18 cellular contexts compared by ENCODE assay signal in the genomic region with DNA sequence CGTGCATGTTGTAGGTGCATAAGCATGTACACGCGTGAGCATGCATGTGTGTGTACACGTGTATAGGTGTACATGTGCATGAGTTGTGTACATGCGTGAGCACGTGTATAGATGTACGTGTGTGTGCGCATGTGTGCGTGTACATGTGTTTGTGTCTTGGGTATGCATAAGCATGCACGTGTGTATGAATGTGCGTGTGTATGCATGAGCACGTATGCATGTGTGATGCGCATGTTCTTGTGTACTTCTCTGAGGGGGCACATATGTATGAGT. TPM values are rescaled to one million over a fixed set of nuclear protein-coding genes. Genes with fewer than 3 reads are reported as not detected.
DNase-seq lines count a peak whose midpoint lies in the region; ATAC-seq, FAIRE-seq and TF ChIP-seq lines count a peak whose summit lies in the region.
"Had no signal": no experiment of that assay in that cellular context is flagged by ENCODE, and none has a peak within 500 bp of the region (broad histone marks: within the 10 kb centered on the region; RNA-seq: fewer than 3 reads in every experiment).

No MANE protein-coding gene starts in this region.

- WGBS in heart left ventricle, 4 donors: 95 to 96% (median 95%) methylated on average over 13 of the region's 13 CpGs
- whole genome bisulfite sequencing in GM12878 (ENCODE audit: insufficient coverage, insufficient replicate concordance, low lambda C conversion rate, missing lambda C conversion rate): 78% methylated on average over 13 of the region's 13 CpGs
- WGBS in spleen, 5 donors: 96 to 97% (median 96%) methylated on average over 13 of the region's 13 CpGs

- POLR2A ChIA-PET in GM12878 (lab: Charles Lee): no interaction called here
- POLR2A ChIA-PET in activated CD4-positive, alpha-beta T cell treated with anti-CD3 and anti-CD28 coated beads, Interleukin-2, amount 10 ng/mL, durations not matched to agents 7 days and 5 days (lab: Charles Lee): no interaction called here

- H3K27me3 ChIP-seq in heart left ventricle: peaks cover 0 to 15% (median 0%) of the 10 kb centered on the region in 9 donors
- no peaks in the 10 kb centered on the region for H3K27me3 ChIP-seq in GM12878 (replicated peaks in 1 of 2; ENCODE audit: control insufficient read depth in 2 of 2, insufficient read depth in 2 of 2, low read length in 1 of 2)
- H3K27me3 ChIP-seq in spleen (replicated peaks in 1 of 7): peaks cover 0 to 61% (median 0%) of the 10 kb centered on the region in 7 donors
- H3K27me3 ChIP-seq: BLaER1 treated with 17β-estradiol and CSF1 and Interleukin-3, amounts not matched to agents 10 nM and 100 nM had no signal

- TF ChIP-seq POLR2A in heart left ventricle (IDR thresholded peaks at IDR 0.05) (no peak), GM12878 (IDR thresholded peaks at IDR 0.05; ENCODE audit: low read depth, low read length) (no peak), spleen (IDR thresholded peaks at IDR 0.05) (no peak)

- intact Hi-C loops in Right ventricle myocardium inferior (cut with DNase I): no loop called here
- intact Hi-C loops in heart left ventricle (cut with DNase I): no loop called here
- intact Hi-C loops in GM12878 (cut with micrococcal nuclease; ENCODE audit: unreplicated experiment): no loop called here
- intact Hi-C loops in kidney (cut with DNase I): no loop called here
- intact Hi-C loops in spleen (cut with DNase I; ENCODE audit: low total_unique reads): no loop called here

- DNase-seq in Right ventricle myocardium inferior (ENCODE audit: missing footprints): peak; percentile 14
- no peak for DNase-seq in heart left ventricle
- DNase-seq in GM12878 (ENCODE audit: low read depth, low spot score): no peak
- peak; percentile 32 for DNase-seq in kidney
- DNase-seq in spleen: peak; percentile 34
- DNase-seq in ecto neural progenitor cell (ENCODE audit: low spot score): no peak
- no peak for DNase-seq in activated CD4-positive, alpha-beta T cell treated with anti-CD3 and anti-CD28 coated beads, Interleukin-2, amount 10 ng/mL, durations not matched to agents 7 days and 5 days
- DNase-seq: GDM1, MV-4-11, NCI-H1417 treated with DMSO at 0.1 percent for 48 hours, NCI-H1930, NCI-H446, NCI-H69, PC-3 had no signal

- H3K4me1 Mint-ChIP-seq in activated CD4-positive, alpha-beta T cell treated with anti-CD3 and anti-CD28 coated beads, Interleukin-2, amount 10 ng/mL, durations not matched to agents 7 days and 5 days: no peaks in the 10 kb centered on the region

- no peak for FAIRE-seq in GM12878 (lab: Jason Lieb, UNC)
- no peak for FAIRE-seq in kidney (lab: Jason Lieb, UNC)
- FAIRE-seq: A204.1, GM12892 had no signal

- H3K9me3 Mint-ChIP-seq in activated CD4-positive, alpha-beta T cell treated with anti-CD3 and anti-CD28 coated beads, Interleukin-2, amount 10 ng/mL, durations not matched to agents 7 days and 5 days: no peaks in the 10 kb centered on the region

- H3K36me3 ChIP-seq in heart left ventricle (no peaks in the 10 kb centered on the region), GM12878 (ENCODE audit: control insufficient read depth in 2 of 2, insufficient read depth in 2 of 2, low read length in 1 of 2) (no peaks in the 10 kb centered on the region), kidney (ENCODE audit: control insufficient read depth in 1 of 2, insufficient read depth in 2 of 2, low read length in 2 of 2) (no peaks in the 10 kb centered on the region), spleen (no peaks in the 10 kb centered on the region)

- TF ChIP-seq CTCF in heart left ventricle (IDR thresholded peaks at IDR 0.05) (no peak), GM12878 (IDR thresholded peaks at IDR 0.05 in 2 of 3, conservative IDR thresholded peaks at IDR 0.05 in 1 of 3; ENCODE audit: control insufficient read depth in 2 of 3, extremely low read depth in 1 of 3, insufficient read depth in 1 of 3, low read depth in 3 of 3, low read length in 3 of 3) (no peak), kidney (IDR thresholded peaks at IDR 0.05; ENCODE audit: borderline replicate concordance, extremely low read depth, insufficient read depth) (no peak), spleen (IDR thresholded peaks at IDR 0.05 in 8 of 11, conservative IDR thresholded peaks at IDR 0.05 in 3 of 11) (no peak)

- in situ Hi-C loops in GM12878 (cut with MboI): no loop called here

- no peak for TF ChIP-seq EP300 in GM12878 (IDR thresholded peaks at IDR 0.05; ENCODE audit: borderline replicate concordance in 1 of 2, control insufficient read depth in 1 of 2, low read depth in 2 of 2, low read length in 2 of 2)

- ATAC-seq in Right ventricle myocardium inferior: no peak
- no peak for ATAC-seq in heart left ventricle
- ATAC-seq in GM12878: no peak
- no peak for ATAC-seq in GM19452 (IDR thresholded peaks at IDR 0.05; ENCODE audit: unreplicated experiment)
- ATAC-seq: PC-3 had no signal

- peaks cover 0 to 6% (median 0%) of the 10 kb centered on the region in 12 donors for H3K4me1 ChIP-seq in heart left ventricle
- no peaks in the 10 kb centered on the region for H3K4me1 ChIP-seq in GM12878 (ENCODE audit: control insufficient read depth, insufficient read depth, low read length)
- peaks cover 0 to 16% of the 10 kb centered on the region in 2 donors for H3K4me1 ChIP-seq in kidney (ENCODE audit: control insufficient read depth in 1 of 2, insufficient read depth in 1 of 2, low read depth in 1 of 2, low read length in 2 of 2)
- peaks cover 0 to 19% (median 9%) of the 10 kb centered on the region in 6 donors for H3K4me1 ChIP-seq in spleen

- SMC1A ChIA-PET in GM12878 (lab: Charles Lee; ENCODE audit: uncharacterized antibody, unreplicated experiment): no interaction called here

- CTCF ChIA-PET in GM12878 (lab: Yijun Ruan, JAX): no interaction called here
- CTCF ChIA-PET in activated CD4-positive, alpha-beta T cell treated with anti-CD3 and anti-CD28 coated beads, Interleukin-2, amount 10 ng/mL, durations not matched to agents 7 days and 5 days (lab: Charles Lee): no interaction called here

- H3K27me3 Mint-ChIP-seq in activated CD4-positive, alpha-beta T cell treated with anti-CD3 and anti-CD28 coated beads, Interleukin-2, amount 10 ng/mL, durations not matched to agents 7 days and 5 days: no peaks in the 10 kb centered on the region

- no peak overlapping the region for H3K27ac Mint-ChIP-seq in activated CD4-positive, alpha-beta T cell treated with anti-CD3 and anti-CD28 coated beads, Interleukin-2, amount 10 ng/mL, durations not matched to agents 7 days and 5 days

- no peak for TF ChIP-seq RAD21 in GM12878 (IDR thresholded peaks at IDR 0.05; ENCODE audit: insufficient read depth, low read depth, low read length)

- H3K4me3 Mint-ChIP-seq in activated CD4-positive, alpha-beta T cell treated with anti-CD3 and anti-CD28 coated beads, Interleukin-2, amount 10 ng/mL, durations not matched to agents 7 days and 5 days: no peak overlapping the region

- no TSS peak for BruUV-seq in GM12878 (replicated peaks; lab: Mats Ljungman, UMichigan)

- H3K9ac ChIP-seq in GM12878 (ENCODE audit: control insufficient read depth, insufficient read depth, low read length) (no peak overlapping the region), kidney (ENCODE audit: low read length in 2 of 2) (no peak overlapping the region)

- H3K4me3 ChIP-seq in heart left ventricle: no peak overlapping the region
- no peak overlapping the region for H3K4me3 ChIP-seq in GM12878
- H3K4me3 ChIP-seq in kidney (ENCODE audit: low read length in 2 of 2): no peak overlapping the region
- H3K4me3 ChIP-seq in spleen: no peak overlapping the region
- H3K4me3 ChIP-seq: BLaER1 treated with 17β-estradiol and CSF1 and Interleukin-3, amounts not matched to agents 10 nM and 100 nM had no signal

- no peak overlapping the region for H3K27ac ChIP-seq in heart left ventricle
- no peak overlapping the region for H3K27ac ChIP-seq in GM12878 (ENCODE audit: control insufficient read depth, insufficient read depth)
- no peak overlapping the region for H3K27ac ChIP-seq in kidney (ENCODE audit: low read depth in 2 of 2, low read length in 2 of 2)
- no peak overlapping the region for H3K27ac ChIP-seq in spleen
- H3K27ac ChIP-seq: BLaER1 treated with 17β-estradiol and CSF1 and Interleukin-3, amounts not matched to agents 10 nM and 100 nM had no signal

- H4K20me1 ChIP-seq in GM12878 (ENCODE audit: control insufficient read depth, insufficient read depth): no peaks in the 10 kb centered on the region

- H3K9me3 ChIP-seq in heart left ventricle (no peaks in the 10 kb centered on the region), GM12878 (replicated peaks; ENCODE audit: control insufficient read depth, insufficient read depth, low read length) (no peaks in the 10 kb centered on the region), kidney (ENCODE audit: control insufficient read depth in 1 of 2, low read length in 2 of 2) (no peaks in the 10 kb centered on the region), spleen (no peaks in the 10 kb centered on the region)
- H3K9me3 ChIP-seq: BLaER1 treated with 17β-estradiol and CSF1 and Interleukin-3, amounts not matched to agents 10 nM and 100 nM had no signal

- no peaks in the 10 kb centered on the region for H3K79me2 ChIP-seq in GM12878 (ENCODE audit: control insufficient read depth, insufficient read depth, low read length)

- no peak overlapping the region for H2AFZ ChIP-seq in GM12878 (ENCODE audit: control insufficient read depth, low read depth, low read length)

- no peaks in the 10 kb centered on the region for H3K36me3 Mint-ChIP-seq in activated CD4-positive, alpha-beta T cell treated with anti-CD3 and anti-CD28 coated beads, Interleukin-2, amount 10 ng/mL, durations not matched to agents 7 days and 5 days (ENCODE audit: low read depth)

- no peak overlapping the region for H3K4me2 ChIP-seq in GM12878 (ENCODE audit: control insufficient read depth, insufficient read depth)

- RAD21 ChIA-PET in GM12878 (lab: Charles Lee; ENCODE audit: unreplicated experiment): no interaction called here

RNA-seq across cellular contexts. Expression of a gene that starts 9.0 kb away (rescaled TPM):
- total RNA-seq in Right ventricle myocardium inferior: 1.1 TPM
- total RNA-seq in heart left ventricle: 1 to 10 TPM in 1 of 9 donors, under 1 TPM in 8; 0.19 to 3.1 (median 0.33) TPM
- polyA plus RNA-seq in heart left ventricle: under 1 TPM; 0.27 to 0.30 TPM
- 0.21 TPM in 1 of 2 replicates, not detected in the other for total RNA-seq in GM12878 (2013; cell fraction: nucleolus; rRNA removed)
- total RNA-seq in GM12878 (2014; rRNA removed): under 0.01 and 0.11 TPM in 2 replicates
- total RNA-seq in GM12878 (2014; rRNA removed; fragmentation: Illumina TruSeq; extraction: Trizol): not detected in 2 replicates
- 0.19 and 0.31 TPM in 2 replicates for total RNA-seq in GM12878 (2021)
- 0.12 TPM for polyA plus RNA-seq in GM12878 (2011; ENCODE audit: low read depth)
- polyA plus RNA-seq in GM12878 (2011; rRNA removed): 0.09 and 0.14 TPM in 2 replicates
- polyA plus RNA-seq in GM12878 (2011; cell fraction: cytosol; rRNA removed): 0.18 and 0.23 TPM in 2 replicates
- polyA plus RNA-seq in GM12878 (2011; cell fraction: nucleus; rRNA removed): 0.57 and 0.59 TPM in 2 replicates
- polyA plus RNA-seq in GM12878 (2012): 0.14 and 0.20 TPM in 2 replicates
- 0.01 and 0.03 TPM in 2 replicates for polyA plus RNA-seq in GM12878 (2014; fragmentation: Illumina TruSeq; extraction: Trizol)
- not detected for polyA plus RNA-seq in GM12878 (2014; fragmentation: Nextera tagmentation; extraction: Ambion mirVana)
- 0.08 and 0.10 TPM in 2 replicates for polyA plus RNA-seq in GM12878 (2014; rRNA removed)
- not detected for polyA plus RNA-seq in GM12878 (2016; fragmentation: Nextera tagmentation; extraction: Ambion mirVana)
- polyA minus RNA-seq in GM12878 (2011; rRNA and poly(A)+ RNA removed): 0.46 and 3.9 TPM in 2 replicates
- 0.21 TPM in 1 of 2 replicates, not detected in the other for polyA minus RNA-seq in GM12878 (2011; cell fraction: cytosol; rRNA and poly(A)+ RNA removed)
- polyA minus RNA-seq in GM12878 (2011; cell fraction: nucleus; rRNA and poly(A)+ RNA removed): 0.12 and 0.19 TPM in 2 replicates
- 2.7 TPM for total RNA-seq in kidney
- 12.5 TPM for polyA plus RNA-seq in kidney (ENCODE audit: insufficient read depth, low read depth, low replicate concordance)
- total RNA-seq in spleen: 1 to 10 TPM in 4 of 7 donors, under 1 TPM in 3; 0.50 to 3.1 (median 1.3) TPM
- under 1 TPM; 0.13 to 0.80 (median 0.29) TPM for polyA plus RNA-seq in spleen
- total RNA-seq in activated CD4-positive, alpha-beta T cell treated with anti-CD3 and anti-CD28 coated beads, Interleukin-2, amount 10 ng/mL, durations not matched to agents 7 days and 5 days: under 1 TPM in 1 of 2 experiments, not detected in 1; 0.07 TPM

RNA-seq across cellular contexts. Expression of a gene that starts 59.4 kb away (rescaled TPM):
- 10.8 TPM for total RNA-seq in Right ventricle myocardium inferior
- total RNA-seq in heart left ventricle: 10 to 100 TPM in 5 of 9 donors, 1 to 10 TPM in 4; 8.1 to 14.9 (median 10.3) TPM
- 10 to 100 TPM; 10.4 to 12.8 TPM for polyA plus RNA-seq in heart left ventricle
- 57.2 and 62.2 TPM in 2 replicates for total RNA-seq in GM12878 (2013; cell fraction: nucleolus; rRNA removed)
- total RNA-seq in GM12878 (2014; rRNA removed): 17.7 and 21.6 TPM in 2 replicates
- 7.2 and 8.1 TPM in 2 replicates for total RNA-seq in GM12878 (2014; rRNA removed; fragmentation: Illumina TruSeq; extraction: Trizol)
- total RNA-seq in GM12878 (2021): 33.8 and 35.2 TPM in 2 replicates
- 7.8 TPM for polyA plus RNA-seq in GM12878 (2011; ENCODE audit: low read depth)
- 7.8 and 14.4 TPM in 2 replicates for polyA plus RNA-seq in GM12878 (2011; rRNA removed)
- polyA plus RNA-seq in GM12878 (2011; cell fraction: cytosol; rRNA removed): 16.4 and 22.8 TPM in 2 replicates
- polyA plus RNA-seq in GM12878 (2011; cell fraction: nucleus; rRNA removed): 61.3 and 74.5 TPM in 2 replicates
- polyA plus RNA-seq in GM12878 (2012): 28.2 and 30.0 TPM in 2 replicates
- polyA plus RNA-seq in GM12878 (2014; fragmentation: Illumina TruSeq; extraction: Trizol): 2.6 and 6.5 TPM in 2 replicates
- 1 to 10 TPM in 1 of 2 experiments, under 1 TPM in 1; 0.39 to 2.2 TPM for polyA plus RNA-seq in GM12878 (2014; fragmentation: Nextera tagmentation; extraction: Ambion mirVana)
- polyA plus RNA-seq in GM12878 (2014; rRNA removed): 18.9 and 24.9 TPM in 2 replicates
- polyA plus RNA-seq in GM12878 (2016; fragmentation: Nextera tagmentation; extraction: Ambion mirVana): 10 to 100 TPM; 37.3 to 38.6 TPM
- polyA minus RNA-seq in GM12878 (2011; rRNA and poly(A)+ RNA removed): 7.6 and 15.5 TPM in 2 replicates
- 11.8 and 13.4 TPM in 2 replicates for polyA minus RNA-seq in GM12878 (2011; cell fraction: cytosol; rRNA and poly(A)+ RNA removed)
- 17.9 and 37.1 TPM in 2 replicates for polyA minus RNA-seq in GM12878 (2011; cell fraction: nucleus; rRNA and poly(A)+ RNA removed)
- total RNA-seq in kidney: 39.1 TPM
- 17.8 TPM for polyA plus RNA-seq in kidney (ENCODE audit: insufficient read depth, low read depth, low replicate concordance)
- 10 to 100 TPM; 20.2 to 36.6 (median 31.5) TPM for total RNA-seq in spleen
- polyA plus RNA-seq in spleen: 10 to 100 TPM; 19.9 to 29.6 (median 20.1) TPM
- total RNA-seq in activated CD4-positive, alpha-beta T cell treated with anti-CD3 and anti-CD28 coated beads, Interleukin-2, amount 10 ng/mL, durations not matched to agents 7 days and 5 days: 10 to 100 TPM; 34.7 to 36.2 TPM

Comparison
In these comparisons a context has a peak if more than half of its experiments do, and no peak if none do; other contexts are left out.
1. DNase-seq: peak in Right ventricle myocardium inferior (single experiment), kidney (single experiment) and spleen (single experiment); none in heart left ventricle (0 of 5), GM12878 (single experiment), ecto neural progenitor cell (single experiment) and activated CD4-positive, alpha-beta T cell treated with anti-CD3 and anti-CD28 coated beads, Interleukin-2, amount 10 ng/mL, durations not matched to agents 7 days and 5 days (single experiment).